ENCODE assay signal across 1 cellular context in the genomic region with DNA sequence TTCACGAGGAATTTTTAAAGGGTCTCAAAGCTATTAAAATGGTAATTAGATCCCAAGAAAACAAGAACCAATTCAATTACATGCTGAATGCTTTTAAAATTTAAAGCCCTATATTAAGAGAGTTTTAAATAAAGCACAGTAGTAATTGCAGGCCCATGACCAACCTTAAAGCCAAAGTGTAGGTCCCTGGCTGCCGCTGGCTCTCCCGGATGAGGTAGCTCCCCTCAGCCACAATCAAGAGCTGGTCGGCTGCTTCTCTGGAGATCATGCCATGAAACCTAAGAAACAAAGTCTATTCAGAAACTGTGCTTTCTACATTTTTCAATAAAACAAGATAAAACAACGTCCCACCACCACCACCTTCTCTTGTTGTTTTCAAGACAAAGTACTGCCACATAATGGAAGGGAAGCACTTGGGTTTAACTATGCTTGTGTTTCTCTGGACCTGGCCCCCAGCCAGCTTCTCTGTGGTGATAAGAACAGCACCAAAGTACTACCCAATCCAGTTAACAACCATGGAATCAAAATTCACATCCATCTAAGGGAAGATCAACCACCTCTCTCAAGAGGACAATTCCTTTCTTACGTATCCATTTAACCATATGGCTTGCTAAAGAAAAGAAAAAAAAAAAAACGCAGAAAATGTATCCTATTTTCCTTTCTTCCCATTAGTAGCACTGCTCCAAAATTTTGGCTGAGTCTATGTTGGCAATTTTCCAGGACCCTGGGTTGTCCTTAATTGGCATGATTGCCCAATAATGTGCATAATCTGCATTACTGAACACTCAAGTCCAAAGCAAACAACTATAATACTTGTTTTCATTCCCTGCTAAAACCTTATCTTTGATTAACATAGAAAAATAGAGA.
TF ChIP-seq lines count a peak whose summit lies in the region.

No MANE protein-coding gene starts in this region.

TF ChIP-seq in H1, 55 proteins besides CTCF, POLR2A, EP300 and RAD21 (continued from another document):
- no peak for TF ChIP-seq CHD7 (IDR thresholded peaks at IDR 0.05; ENCODE audit: insufficient replicate concordance, low read length)
